Comparison of ENCODE assay signal across 18 cellular contexts in the genomic region with DNA sequence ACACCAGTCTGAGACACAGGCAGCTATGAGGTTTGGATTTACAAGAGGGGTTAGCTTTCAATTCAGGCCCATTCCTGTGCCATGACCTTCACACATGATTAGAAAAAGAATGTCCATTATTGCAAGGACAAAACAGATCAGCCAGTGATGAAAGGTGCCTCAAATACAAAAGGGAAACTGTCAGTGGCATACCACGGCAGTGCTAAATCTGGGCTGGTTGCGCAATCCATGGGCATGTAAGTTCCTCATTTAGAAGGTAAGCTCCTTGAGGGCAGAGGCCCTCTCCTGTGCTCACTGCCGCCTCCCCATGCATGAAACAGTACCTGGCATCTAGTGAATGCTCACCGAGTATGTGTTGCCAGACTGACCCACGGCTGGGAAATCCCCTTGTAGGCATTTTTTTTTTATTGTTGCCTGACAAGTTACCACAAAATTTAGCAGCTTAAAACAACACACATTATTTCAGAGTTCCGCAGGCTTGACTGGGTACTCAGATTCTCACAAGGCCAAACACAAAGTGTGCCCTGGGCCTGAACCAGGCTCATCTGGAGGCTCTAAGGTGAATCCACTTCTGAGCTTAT.
"Had no signal": no experiment of that assay in that cellular context is flagged by ENCODE, and none has a peak within 500 bp of the region (broad histone marks: within the 10 kb centered on the region; RNA-seq: fewer than 3 reads in every experiment).

No MANE protein-coding gene starts in this region.

- ATAC-seq: activated CD8-positive, alpha-beta memory T cell treated with anti-CD3 and anti-CD28 coated beads, Interleukin-2, amount 10 ng/mL, durations not matched to agents 7 days and 5 days; naive thymus-derived CD4-positive, alpha-beta T cell; right cardiac atrium; stimulated activated memory B cell treated with anti-CD40 and anti-IgM and Interleukin-4, amounts not matched to agents 10 μg/mL and 1 μg/mL and 100 μg/mL, for 72 hours had no signal

- H3K27me3 Mint-ChIP-seq: activated CD8-positive, alpha-beta memory T cell treated with anti-CD3 and anti-CD28 coated beads, Interleukin-2, amount 10 ng/mL, durations not matched to agents 7 days and 5 days; activated naive CD8-positive, alpha-beta T cell; stimulated activated memory B cell treated with anti-CD40 and anti-IgM and Interleukin-4, amounts not matched to agents 10 μg/mL and 1 μg/mL and 100 μg/mL, for 72 hours had no signal

- H3K4me3 ChIP-seq: spleen, tibial artery had no signal

- H3K9me3 Mint-ChIP-seq: activated T-cell treated with anti-CD3 and anti-CD28 coated beads, Interleukin-2, amount 50 U/mL, for 24 hours had no signal

- H3K27ac Mint-ChIP-seq: activated CD8-positive, alpha-beta memory T cell treated with anti-CD3 and anti-CD28 coated beads, Interleukin-2, amount 10 ng/mL, durations not matched to agents 7 days and 5 days; activated naive CD8-positive, alpha-beta T cell; activated T-cell treated with anti-CD3 and anti-CD28 coated beads, Interleukin-2, amount 50 U/mL, for 24 hours; naive thymus-derived CD4-positive, alpha-beta T cell; stimulated activated memory B cell treated with anti-CD40 and anti-IgM and Interleukin-4, amounts not matched to agents 10 μg/mL and 1 μg/mL and 100 μg/mL, for 72 hours had no signal

- H3K4me3 Mint-ChIP-seq: activated CD8-positive, alpha-beta memory T cell treated with anti-CD3 and anti-CD28 coated beads, Interleukin-2, amount 10 ng/mL, durations not matched to agents 7 days and 5 days; activated naive CD8-positive, alpha-beta T cell; activated T-cell treated with anti-CD3 and anti-CD28 coated beads, Interleukin-2, amount 50 U/mL, for 24 hours; naive thymus-derived CD4-positive, alpha-beta T cell; stimulated activated memory B cell treated with anti-CD40 and anti-IgM and Interleukin-4, amounts not matched to agents 10 μg/mL and 1 μg/mL and 100 μg/mL, for 72 hours had no signal

- H3K27me3 ChIP-seq: neutrophil, tibial artery had no signal

- H3K4me1 Mint-ChIP-seq: activated CD8-positive, alpha-beta memory T cell treated with anti-CD3 and anti-CD28 coated beads, Interleukin-2, amount 10 ng/mL, durations not matched to agents 7 days and 5 days; naive thymus-derived CD4-positive, alpha-beta T cell; stimulated activated memory B cell treated with anti-CD40 and anti-IgM and Interleukin-4, amounts not matched to agents 10 μg/mL and 1 μg/mL and 100 μg/mL, for 72 hours had no signal

- H3K36me3 Mint-ChIP-seq: activated CD8-positive, alpha-beta memory T cell treated with anti-CD3 and anti-CD28 coated beads, Interleukin-2, amount 10 ng/mL, durations not matched to agents 7 days and 5 days; activated naive CD8-positive, alpha-beta T cell; naive thymus-derived CD4-positive, alpha-beta T cell; stimulated activated memory B cell treated with anti-CD40 and anti-IgM and Interleukin-4, amounts not matched to agents 10 μg/mL and 1 μg/mL and 100 μg/mL, for 72 hours had no signal

- DNase-seq: activated CD4-positive, alpha-beta T cell treated with anti-CD3 and anti-CD28 coated beads, Interleukin-2, amount 50 U/mL, for 1 hour; activated CD4-positive, CD25-positive, alpha-beta regulatory T cell; activated CD8-positive, alpha-beta memory T cell treated with anti-CD3 and anti-CD28 coated beads, Interleukin-2, amount 10 ng/mL, durations not matched to agents 7 days and 5 days; activated effector memory CD4-positive, alpha-beta T cell treated with anti-CD3 and anti-CD28 coated beads, Interleukin-2, amount 50 U/mL, for 16 hours; activated T-cell treated with anti-CD3 and anti-CD28 coated beads, Interleukin-2, amount 50 U/mL, for 24 hours; amygdala; cerebellar nuclear complex; dermis blood vessel endothelial cell; erythroblast; naive thymus-derived CD4-positive, alpha-beta T cell; posterior cingulate gyrus; right cardiac atrium; spleen; stimulated activated CD4-positive, alpha-beta T cell treated with anti-CD3 and anti-CD28 coated beads, Interleukin-1b, Interleukin-23, amount 100 ng/mL, for 48 hours; tibial artery had no signal

- H3K27ac ChIP-seq: neutrophil, spleen, tibial artery had no signal
